ENCODE assay signal across 8 cellular contexts in the genomic region with DNA sequence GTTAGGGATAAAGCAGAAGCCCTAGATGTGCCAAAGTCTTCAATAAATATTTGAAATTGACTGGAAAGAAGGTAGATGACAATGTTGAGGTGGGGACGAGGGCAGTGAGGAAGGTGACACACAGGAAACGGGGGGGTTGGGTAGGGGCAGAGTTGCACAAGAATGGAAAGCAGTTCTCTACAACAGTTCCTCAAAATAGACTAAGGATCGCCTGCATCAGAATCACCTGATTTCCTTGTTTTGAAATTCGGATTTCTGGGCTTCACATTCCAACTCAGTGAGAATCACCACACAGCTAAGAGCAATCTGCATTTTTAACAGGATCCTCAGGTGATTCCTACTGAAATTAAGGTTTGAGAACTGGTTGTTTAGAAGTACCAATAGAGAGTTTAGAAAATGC.
DNase-seq lines count a peak whose midpoint lies in the region; ATAC-seq and TF ChIP-seq lines count a peak whose summit lies in the region.

No MANE protein-coding gene starts in this region.

- in situ Hi-C loops in GM13976 (cut with MboI; ENCODE audit: low sequenced_read_pairs, unreplicated experiment), result no loop called here

- no peak for TF ChIP-seq CTCF in GM13976 (IDR thresholded peaks at IDR 0.05; ENCODE audit: borderline replicate concordance, control extremely low read depth, extremely low read depth, insufficient read depth, missing control alignments)

- H3K27me3 Mint-ChIP-seq in activated naive CD8-positive, alpha-beta T cell treated with anti-CD3 and anti-CD28 coated beads, Interleukin-2, amount 50 U/mL, for 24 hours, result no peaks in the 10 kb centered on the region

- DNase-seq in GM13976 (ENCODE audit: low spot score) (peak; percentile 24), Kasumi-1 (lab: John Stamatoyannopoulos, UW) (peak; percentile 54 to 61), left lobe of liver (ENCODE audit: low spot score) (no peak), NCI-H69 (lab: John Stamatoyannopoulos, UW) (no peak), ecto neural progenitor cell (ENCODE audit: low spot score) (no peak)
- peak; percentile 37 for DNase-seq in activated naive CD8-positive, alpha-beta T cell treated with anti-CD3 and anti-CD28 coated beads, Interleukin-2, amount 50 U/mL, for 24 hours
- no peak for DNase-seq in activated CD8-positive, alpha-beta memory T cell treated with anti-CD3 and anti-CD28 coated beads for 24 hours

- H3K36me3 Mint-ChIP-seq in activated naive CD8-positive, alpha-beta T cell treated with anti-CD3 and anti-CD28 coated beads, Interleukin-2, amount 50 U/mL, for 24 hours (ENCODE audit: low read depth), result peaks cover 23% of the 10 kb centered on the region

- peaks cover 21% of the 10 kb centered on the region for H3K4me1 Mint-ChIP-seq in activated naive CD8-positive, alpha-beta T cell treated with anti-CD3 and anti-CD28 coated beads, Interleukin-2, amount 50 U/mL, for 24 hours

- H3K27ac Mint-ChIP-seq in activated naive CD8-positive, alpha-beta T cell treated with anti-CD3 and anti-CD28 coated beads, Interleukin-2, amount 50 U/mL, for 24 hours, result peak overlapping the region; percentile 37

- peak; percentile 73 for ATAC-seq in activated naive CD8-positive, alpha-beta T cell treated with anti-CD3 and anti-CD28 coated beads, Interleukin-2, amount 50 U/mL, for 24 hours
- ATAC-seq in left lobe of liver (peak; percentile 29), HG03439 (IDR thresholded peaks at IDR 0.05; ENCODE audit: unreplicated experiment) (no peak)

- peaks cover 11% of the 10 kb centered on the region for H3K9me3 Mint-ChIP-seq in activated naive CD8-positive, alpha-beta T cell treated with anti-CD3 and anti-CD28 coated beads, Interleukin-2, amount 50 U/mL, for 24 hours

- peak overlapping the region; percentile 16 for H3K4me3 Mint-ChIP-seq in activated naive CD8-positive, alpha-beta T cell treated with anti-CD3 and anti-CD28 coated beads, Interleukin-2, amount 50 U/mL, for 24 hours

Comparison
In these comparisons a context has a peak if more than half of its experiments do, and no peak if none do; other contexts are left out.
1. DNase-seq: peak in GM13976 (single experiment), Kasumi-1 (2 of 2) and activated naive CD8-positive, alpha-beta T cell treated with anti-CD3 and anti-CD28 coated beads, Interleukin-2, amount 50 U/mL, for 24 hours (single experiment); none in left lobe of liver (single experiment), NCI-H69 (single experiment), activated CD8-positive, alpha-beta memory T cell treated with anti-CD3 and anti-CD28 coated beads for 24 hours (single experiment) and ecto neural progenitor cell (single experiment).